In the genomic region with DNA sequence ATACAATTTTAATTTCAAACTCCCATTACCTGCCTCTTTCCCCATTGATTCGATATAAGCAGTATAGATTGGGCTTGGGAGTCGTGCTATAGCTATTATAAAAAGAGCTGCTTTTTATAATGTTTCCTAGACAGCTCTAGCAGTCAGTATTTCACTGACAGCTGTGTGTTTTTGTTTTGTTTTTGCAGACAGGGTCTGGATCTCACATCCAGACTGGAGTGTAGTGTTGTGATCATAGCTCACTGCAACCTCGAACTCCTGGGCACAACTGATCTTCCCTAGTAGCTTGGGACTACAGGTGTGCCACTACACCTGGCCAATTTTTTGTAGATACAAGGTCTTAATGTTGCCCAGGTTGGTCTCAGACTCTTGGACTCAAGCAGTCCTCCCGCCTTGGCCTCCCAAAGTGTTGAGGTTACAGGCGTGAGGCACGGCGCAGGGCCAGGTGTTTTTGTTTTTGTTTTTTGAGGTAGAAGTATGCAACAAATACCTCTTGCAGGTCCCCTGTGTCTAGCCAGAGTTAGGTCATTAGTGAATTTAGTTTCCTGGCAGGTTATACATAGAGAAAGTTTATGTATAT, we compare ENCODE assay signal across 8 cellular contexts. TPM values are rescaled to one million over a fixed set of nuclear protein-coding genes. Genes with fewer than 3 reads are reported as not detected.
DNase-seq lines count a peak whose midpoint lies in the region; ATAC-seq and TF ChIP-seq lines count a peak whose summit lies in the region.

No MANE protein-coding gene starts in this region.

- H3K27me3 Mint-ChIP-seq in naive thymus-derived CD8-positive, alpha-beta T cell = no peaks in the 10 kb centered on the region

- peaks cover 67% of the 10 kb centered on the region for H3K79me2 ChIP-seq in Karpas-422 (ENCODE audit: low read length)

- H3K4me1 ChIP-seq in BE2C (no peaks in the 10 kb centered on the region), Karpas-422 (ENCODE audit: low read length) (peaks cover 53% of the 10 kb centered on the region)

- H3K27ac Mint-ChIP-seq in naive thymus-derived CD8-positive, alpha-beta T cell = peak overlapping the region; percentile 94 to 100 (median 99)

- H3K4me3 ChIP-seq in BE2C (ENCODE audit: low read depth, low read length) (peak overlapping the region; percentile 95), Karpas-422 (ENCODE audit: low read length) (peak overlapping the region; percentile 85), choroid plexus epithelial cell (ENCODE audit: low read depth, low read length) (peak overlapping the region; percentile 100)

- H3K9me3 Mint-ChIP-seq in naive thymus-derived CD8-positive, alpha-beta T cell = no peaks in the 10 kb centered on the region

- peak overlapping the region; percentile 92 for H3K9ac ChIP-seq in Karpas-422 (ENCODE audit: low read length)

- no peak for ATAC-seq in naive thymus-derived CD8-positive, alpha-beta T cell

- H4K20me1 ChIP-seq in Karpas-422 (ENCODE audit: insufficient read depth, low read depth, low read length) = peaks cover 44% of the 10 kb centered on the region

- H3K36me3 ChIP-seq in BE2C = no peaks in the 10 kb centered on the region
- H3K36me3 ChIP-seq in Karpas-422 (ENCODE audit: insufficient read depth, low read length) = peaks cover 12% of the 10 kb centered on the region; the same call in 1 of the 2 replicates

- no peaks in the 10 kb centered on the region for H3K9me2 ChIP-seq in Karpas-422 (replicated peaks; ENCODE audit: insufficient read depth, low read length)

- POLR2A ChIA-PET in naive thymus-derived CD8-positive, alpha-beta T cell (lab: Charles Lee) = interaction anchor here (2.1 to 3.7 kb wide), 5 partner anchors 35 to 810 kb away, joined by 5 to 34 read pairs (median 15); partner anchors contain the start of genes AKR1A1, GPBP1L1, MUTYH and PRDX1

- TF ChIP-seq CTCF in BE2C (IDR thresholded peaks at IDR 0.05; ENCODE audit: low read depth, low read length) (no peak), choroid plexus epithelial cell (conservative IDR thresholded peaks at IDR 0.05; ENCODE audit: low read depth, low read length) (no peak)

- H3K9me3 ChIP-seq in BE2C (no peaks in the 10 kb centered on the region), Karpas-422 (ENCODE audit: low read length) (no peaks in the 10 kb centered on the region)

- H3K4me3 Mint-ChIP-seq in naive thymus-derived CD8-positive, alpha-beta T cell = peak overlapping the region; percentile 93 to 100 (median 99)

- peak overlapping the region; percentile 97 for H3K4me2 ChIP-seq in Karpas-422 (ENCODE audit: low read depth, low read length, poor library complexity, severe bottlenecking)

- no peak for DNase-seq in BE2C
- no peak for DNase-seq in Karpas-422
- no peak for DNase-seq in choroid plexus epithelial cell (ENCODE audit: low read depth)
- peak in 1 of 10 donors; percentile 8 for DNase-seq in naive thymus-derived CD8-positive, alpha-beta T cell
- no peak for DNase-seq in NCI-H187 (lab: John Stamatoyannopoulos, UW)
- DNase-seq in COLO668 (lab: John Stamatoyannopoulos, UW; ENCODE audit: unreplicated experiment) = no peak
- no peak for DNase-seq in epidermal melanocyte (ENCODE audit: insufficient read length, low spot score)
- no peak for DNase-seq in islet precursor cell

- no peak overlapping the region for H3K27ac ChIP-seq in Karpas-422 (ENCODE audit: low read length)

- no peaks in the 10 kb centered on the region for H3K27me3 ChIP-seq in BE2C
- H3K27me3 ChIP-seq in Karpas-422 (ENCODE audit: low read length) = no peaks in the 10 kb centered on the region

- peaks cover 15 to 53% (median 43%) of the 10 kb centered on the region in 4 donors for H3K4me1 Mint-ChIP-seq in naive thymus-derived CD8-positive, alpha-beta T cell

- no peak overlapping the region for H2AFZ ChIP-seq in Karpas-422 (ENCODE audit: low read length)

- H3K36me3 Mint-ChIP-seq in naive thymus-derived CD8-positive, alpha-beta T cell = peaks cover 0 to 3% (median 0%) of the 10 kb centered on the region in 3 donors

RNA-seq across cellular contexts. Expression of gene NASP, which starts 1.7 kb away (rescaled TPM):
- polyA plus RNA-seq in BE2C (2012; ENCODE audit: insufficient read depth, insufficient read length, low read depth) = 36.6 TPM
- 61.8 and 88.1 TPM in 2 replicates for total RNA-seq in Karpas-422 (2014; rRNA removed; shearing (Covaris generic); ENCODE audit: low replicate concordance)
- total RNA-seq in naive thymus-derived CD8-positive, alpha-beta T cell = 10 to 100 TPM; 72.7 to 73.2 TPM
- 10 to 100 TPM; 72.5 to 89.3 (median 84.0) TPM for polyA plus RNA-seq in naive thymus-derived CD8-positive, alpha-beta T cell

RNA-seq across cellular contexts. Expression of gene AKR1A1, which starts 35.0 kb away (rescaled TPM):
- 183 TPM for polyA plus RNA-seq in BE2C (2012; ENCODE audit: insufficient read depth, insufficient read length, low read depth)
- 79.0 and 120 TPM in 2 replicates for total RNA-seq in Karpas-422 (2014; rRNA removed; shearing (Covaris generic); ENCODE audit: low replicate concordance)
- total RNA-seq in naive thymus-derived CD8-positive, alpha-beta T cell = 10 to 100 TPM; 74.8 to 78.0 TPM
- polyA plus RNA-seq in naive thymus-derived CD8-positive, alpha-beta T cell = 10 to 100 TPM; 82.8 to 96.3 (median 85.5) TPM

RNA-seq across cellular contexts. Expression of gene CCDC17, which starts 38.3 kb away (rescaled TPM):
- 0.36 TPM for polyA plus RNA-seq in BE2C (2012; ENCODE audit: insufficient read depth, insufficient read length, low read depth)
- total RNA-seq in Karpas-422 (2014; rRNA removed; shearing (Covaris generic); ENCODE audit: low replicate concordance) = 1.6 and 4.1 TPM in 2 replicates
- 1 to 10 TPM; 9.2 to 9.4 TPM for total RNA-seq in naive thymus-derived CD8-positive, alpha-beta T cell
- polyA plus RNA-seq in naive thymus-derived CD8-positive, alpha-beta T cell = under 1 TPM in 1 of 3 donors, not detected in 2; 0.43 TPM
